8 cellular contexts compared by ENCODE assay signal in the genomic region with DNA sequence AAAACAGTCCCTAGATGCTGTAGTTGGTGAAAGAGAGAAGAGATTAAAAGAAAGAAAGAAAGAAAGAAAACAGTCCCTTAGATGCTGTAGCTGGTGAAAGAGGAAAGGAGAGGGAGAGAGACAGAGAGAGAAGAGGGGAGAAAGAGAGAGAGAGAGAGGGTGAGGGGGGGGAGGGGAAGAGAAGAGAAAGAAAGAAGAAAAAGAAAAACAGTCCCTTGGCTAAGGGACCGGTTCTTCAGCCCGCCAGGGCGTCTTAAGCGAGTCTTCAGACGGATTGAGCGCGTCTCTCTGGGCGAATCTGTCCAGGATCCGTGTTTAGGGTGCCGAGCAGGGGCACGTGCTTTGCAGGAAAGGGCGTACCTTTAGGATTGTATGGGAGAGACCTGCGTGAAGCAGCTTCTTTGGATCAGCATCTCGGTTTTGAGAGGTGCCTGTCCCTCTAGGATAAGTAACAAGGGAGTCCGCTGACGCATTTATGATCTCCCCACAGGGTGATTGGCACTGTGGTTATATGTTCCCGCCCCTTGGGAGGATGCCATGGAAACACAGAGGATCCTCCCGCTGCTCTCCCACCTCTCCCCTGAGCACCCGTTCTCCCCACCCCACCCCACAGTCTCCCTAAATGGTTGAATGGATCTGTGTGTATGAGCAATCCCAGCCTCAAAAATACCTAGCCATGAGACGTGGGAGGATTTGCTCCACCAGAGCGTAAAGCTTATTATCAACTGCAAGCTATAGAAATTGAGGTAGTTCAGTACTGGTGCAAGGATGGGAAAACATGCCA. TPM values are rescaled to one million over a fixed set of nuclear protein-coding genes. Genes with fewer than 3 reads are reported as not detected.
DNase-seq lines count a peak whose midpoint lies in the region; ATAC-seq and TF ChIP-seq lines count a peak whose summit lies in the region.

No MANE protein-coding gene starts in this region.

- ATAC-seq in activated CD4-positive, alpha-beta T cell treated with anti-CD3 and anti-CD28 coated beads for 36 hours, result no peak
- no peak for ATAC-seq in HG03045 (IDR thresholded peaks at IDR 0.05; ENCODE audit: unreplicated experiment)

- DNase-seq in activated CD4-positive, alpha-beta T cell treated with anti-CD3 and anti-CD28 coated beads for 36 hours, result peak; percentile 58
- DNase-seq in activated CD4-positive, alpha-beta T cell treated with anti-CD3 and anti-CD28 coated beads, Interleukin-2, amount 50 U/mL, for 4 hours, result no peak
- DNase-seq in Kasumi-1 (lab: John Stamatoyannopoulos, UW) (peak; percentile 36 to 40), SKM-1 treated with dmso at 0.1 percent for 144 hours (lab: John Stamatoyannopoulos, UW; ENCODE audit: unreplicated experiment) (peak; percentile 66), dermis blood vessel endothelial cell (peak; percentile 65), lower leg skin (ENCODE audit: low spot score in 2 of 2) (peak; percentile 63 to 92)

- POLR2A ChIA-PET in activated CD4-positive, alpha-beta T cell treated with anti-CD3 and anti-CD28 coated beads for 36 hours (lab: Charles Lee), result interaction anchor here (1.1 to 1.2 kb wide), 2 partner anchors 17 to 28 kb away, joined by 3 to 4 read pairs; a partner anchor contains a TSS

- H3K27ac Mint-ChIP-seq in activated CD4-positive, alpha-beta T cell treated with anti-CD3 and anti-CD28 coated beads for 36 hours, result peak overlapping the region; percentile 97

- intact Hi-C loops in activated CD4-positive, alpha-beta T cell treated with anti-CD3 and anti-CD28 coated beads for 36 hours (cut with DNase I, micrococcal nuclease), result loop anchor here (2.0 to 10.0 kb wide), 8 partner anchors 25 to 766 kb away; a partner anchor contains a TSS
- intact Hi-C loops in lower leg skin (cut with DNase I; ENCODE audit: low total_unique reads), result no loop called here

- H3K9me3 Mint-ChIP-seq in activated CD4-positive, alpha-beta T cell treated with anti-CD3 and anti-CD28 coated beads for 36 hours (ENCODE audit: low read depth), result no peaks in the 10 kb centered on the region

- H3K27me3 ChIP-seq in subcutaneous abdominal adipose tissue (ENCODE audit: control insufficient read depth in 5 of 5, insufficient read depth in 4 of 5, low read length in 5 of 5), result no peaks in the 10 kb centered on the region

- H3K36me3 ChIP-seq in subcutaneous abdominal adipose tissue (ENCODE audit: control insufficient read depth in 5 of 5, insufficient read depth in 5 of 5, low read length in 5 of 5), result no peaks in the 10 kb centered on the region

- no peaks in the 10 kb centered on the region for H3K27me3 Mint-ChIP-seq in activated CD4-positive, alpha-beta T cell treated with anti-CD3 and anti-CD28 coated beads for 36 hours

- CTCF ChIA-PET in activated CD4-positive, alpha-beta T cell treated with anti-CD3 and anti-CD28 coated beads for 36 hours (lab: Charles Lee), result interaction anchor here (0.6 to 4.8 kb wide), 9 partner anchors 8 to 376 kb away, joined by 3 to 36 read pairs (median 5); no protein-coding TSS in a partner anchor

- H3K4me3 Mint-ChIP-seq in activated CD4-positive, alpha-beta T cell treated with anti-CD3 and anti-CD28 coated beads for 36 hours, result peak overlapping the region; percentile 90

- no peaks in the 10 kb centered on the region for H3K9me3 ChIP-seq in subcutaneous abdominal adipose tissue (ENCODE audit: control insufficient read depth in 5 of 5, low read length in 5 of 5)

- H3K4me3 ChIP-seq in lower leg skin (ENCODE audit: low read depth, poor library complexity, severe bottlenecking) (peak overlapping the region; percentile 84), subcutaneous abdominal adipose tissue (ENCODE audit: low read depth in 1 of 5, low read length in 5 of 5) (peak overlapping the region; percentile 86 to 97 (median 92))

- H3K4me1 Mint-ChIP-seq in activated CD4-positive, alpha-beta T cell treated with anti-CD3 and anti-CD28 coated beads for 36 hours, result peaks cover 31% of the 10 kb centered on the region

- WGBS in lower leg skin, 2 donors, result 4% methylated on average over 21 of the region's 21 CpGs

- no peak for TF ChIP-seq CTCF in lower leg skin (IDR thresholded peaks at IDR 0.05)

- peak overlapping the region; percentile 96 for H3K27ac ChIP-seq in subcutaneous abdominal adipose tissue (ENCODE audit: low read depth, low read length)

- H3K9ac ChIP-seq in subcutaneous abdominal adipose tissue (ENCODE audit: low read length in 5 of 5), result peak overlapping the region; percentile 26 to 95 (median 69)

- TF ChIP-seq POLR2A in lower leg skin (IDR thresholded peaks at IDR 0.05), result no peak

- no peaks in the 10 kb centered on the region for H3K36me3 Mint-ChIP-seq in activated CD4-positive, alpha-beta T cell treated with anti-CD3 and anti-CD28 coated beads for 36 hours (ENCODE audit: low read depth)

- peaks cover 2 to 21% (median 15%) of the 10 kb centered on the region in 5 donors for H3K4me1 ChIP-seq in subcutaneous abdominal adipose tissue (ENCODE audit: control insufficient read depth in 5 of 5, insufficient read depth in 5 of 5, low read length in 5 of 5)

RNA-seq across cellular contexts. Expression of a gene that starts 16.7 kb away (rescaled TPM):
- total RNA-seq in activated CD4-positive, alpha-beta T cell treated with anti-CD3 and anti-CD28 coated beads for 36 hours, result 10 to 100 TPM; 27.3 to 27.7 TPM
- total RNA-seq in dermis blood vessel endothelial cell, result 1.4 and 2.9 TPM in 2 replicates
- 1 to 10 TPM in 2 of 4 donors, not detected in 2; 1.1 to 1.7 TPM for total RNA-seq in lower leg skin

RNA-seq across cellular contexts. Expression of a gene that starts 16.8 kb away (rescaled TPM):
- total RNA-seq in activated CD4-positive, alpha-beta T cell treated with anti-CD3 and anti-CD28 coated beads for 36 hours, result 10 to 100 TPM; 27.8 to 31.1 TPM
- total RNA-seq in dermis blood vessel endothelial cell, result 12.9 and 21.7 TPM in 2 replicates
- total RNA-seq in lower leg skin, result 1 to 10 TPM; 1.6 to 5.4 (median 4.7) TPM

RNA-seq across cellular contexts. Expression of a gene that starts 36.9 kb away (rescaled TPM):
- total RNA-seq in activated CD4-positive, alpha-beta T cell treated with anti-CD3 and anti-CD28 coated beads for 36 hours, result not detected
- total RNA-seq in dermis blood vessel endothelial cell (0.14 TPM in 1 of 2 replicates, not detected in the other), lower leg skin (under 1 TPM in 2 of 4 donors, not detected in 2; 0.34 to 0.36 TPM)

Comparison
In these comparisons a context has a peak if more than half of its experiments do, and no peak if none do; other contexts are left out.
1. DNase-seq: peak in activated CD4-positive, alpha-beta T cell treated with anti-CD3 and anti-CD28 coated beads for 36 hours (single experiment), Kasumi-1 (2 of 2), SKM-1 treated with dmso at 0.1 percent for 144 hours (single experiment), dermis blood vessel endothelial cell (single experiment) and lower leg skin (2 of 2); none in activated CD4-positive, alpha-beta T cell treated with anti-CD3 and anti-CD28 coated beads, Interleukin-2, amount 50 U/mL, for 4 hours (0 of 2).